8 cellular contexts compared by ENCODE assay signal in the genomic region with DNA sequence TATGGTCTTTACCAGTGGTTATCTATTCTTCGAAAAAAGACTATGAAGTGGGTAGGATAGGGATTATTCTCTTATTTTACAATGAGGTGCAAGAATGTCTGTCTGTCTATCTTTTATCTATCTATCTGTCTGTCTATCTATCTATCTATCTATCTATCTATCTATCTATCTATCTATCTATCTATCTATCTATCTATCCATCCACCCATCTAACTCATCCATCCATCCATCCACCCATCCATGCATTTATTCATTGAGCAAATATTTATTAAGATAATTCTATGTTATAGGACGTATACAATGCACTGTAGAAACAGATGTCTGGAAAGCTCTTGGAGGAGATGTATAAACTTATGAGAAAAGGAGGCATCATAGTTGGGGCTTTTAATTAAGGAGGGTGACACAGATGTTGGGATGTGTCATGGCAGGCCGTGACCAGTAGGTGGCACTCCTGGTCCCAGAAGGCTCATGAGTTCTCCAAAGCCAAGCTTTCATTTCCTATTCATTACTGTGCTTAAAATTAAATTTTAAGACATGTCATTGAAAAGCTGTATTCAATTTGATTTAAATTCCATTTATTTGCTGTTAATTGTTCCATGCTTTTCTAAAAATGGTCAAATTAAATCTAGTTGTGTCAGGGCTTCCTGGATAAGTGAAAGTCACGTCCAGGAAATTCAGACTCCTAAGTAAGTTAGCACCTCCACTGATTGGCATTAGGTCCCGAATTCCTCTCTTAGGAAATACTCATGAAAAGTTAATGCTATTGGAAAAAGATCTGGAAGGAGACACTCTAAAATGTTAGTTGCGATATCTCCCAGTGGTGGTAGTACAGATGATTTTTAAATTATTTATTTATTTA. TPM values are rescaled to one million over a fixed set of nuclear protein-coding genes. Genes with fewer than 3 reads are reported as not detected.
DNase-seq lines count a peak whose midpoint lies in the region; ATAC-seq and TF ChIP-seq lines count a peak whose summit lies in the region.

No MANE protein-coding gene starts in this region.

- TF ChIP-seq CTCF in AG09309 (IDR thresholded peaks at IDR 0.05; ENCODE audit: control insufficient read depth, insufficient read depth, low read depth, low read length, missing control alignments), result peak; percentile 92

- H3K4me3 ChIP-seq in AG09309 (ENCODE audit: control insufficient read depth, low read depth, low read length), result no peak overlapping the region

- H3K27ac Mint-ChIP-seq in activated naive CD8-positive, alpha-beta T cell, result no peak overlapping the region

- no peak for DNase-seq in AG09309 (ENCODE audit: low read depth)
- peak; percentile 87 for DNase-seq in HT-29 (ENCODE audit: low spot score)
- peak; percentile 70 for DNase-seq in SK-MEL-5 (ENCODE audit: low read depth, low spot score)
- peak; percentile 26 to 92 (median 82) for DNase-seq in head of caudate nucleus
- DNase-seq in putamen (ENCODE audit: low spot score), result peak; percentile 58

- ATAC-seq in GM18511 (IDR thresholded peaks at IDR 0.05; ENCODE audit: unreplicated experiment), result peak; percentile 78
- no peak for ATAC-seq in HG02973 (IDR thresholded peaks at IDR 0.05; ENCODE audit: unreplicated experiment)

- peaks cover 3% of the 10 kb centered on the region for H3K36me3 Mint-ChIP-seq in activated naive CD8-positive, alpha-beta T cell

- H3K4me3 Mint-ChIP-seq in activated naive CD8-positive, alpha-beta T cell, result peak overlapping the region; percentile 8

- in situ Hi-C loops in SK-MEL-5 (cut with HindIII; ENCODE audit: low pct_unique_long_range_greater_than_20kb, low sequenced_read_pairs), result no loop called here

- peaks cover 2% of the 10 kb centered on the region for H3K27me3 Mint-ChIP-seq in activated naive CD8-positive, alpha-beta T cell

- H3K9me3 Mint-ChIP-seq in activated naive CD8-positive, alpha-beta T cell (ENCODE audit: low read depth), result peaks cover 4% of the 10 kb centered on the region

- no peaks in the 10 kb centered on the region for H3K4me1 Mint-ChIP-seq in activated naive CD8-positive, alpha-beta T cell (ENCODE audit: low read depth)

- intact Hi-C loops in head of caudate nucleus (cut with DNase I), result loop anchor here (10.0 kb wide), 1 partner anchor 295 kb away; no protein-coding TSS in a partner anchor

RNA-seq across cellular contexts. Expression of a gene that starts 19.0 kb away (rescaled TPM):
- total RNA-seq in HT-29 (2014; rRNA removed; shearing (Covaris generic)), result 5.3 and 5.9 TPM in 2 replicates
- 1.6 and 2.1 TPM in 2 replicates for total RNA-seq in SK-MEL-5 (2014; rRNA removed; shearing (Covaris generic))
- 3.3 and 4.6 TPM in 2 replicates for polyA plus RNA-seq in SK-MEL-5 (2015; cell fraction: cytosol; rRNA removed)
- 8.8 and 9.0 TPM in 2 replicates for polyA plus RNA-seq in SK-MEL-5 (2015; cell fraction: nucleus; rRNA removed)

RNA-seq across cellular contexts. Expression of a gene that starts 57.9 kb away (rescaled TPM):
- not detected in 2 replicates for total RNA-seq in HT-29 (2014; rRNA removed; shearing (Covaris generic))
- not detected in 2 replicates for total RNA-seq in SK-MEL-5 (2014; rRNA removed; shearing (Covaris generic))
- not detected in 2 replicates for polyA plus RNA-seq in SK-MEL-5 (2015; cell fraction: cytosol; rRNA removed)
- not detected in 2 replicates for polyA plus RNA-seq in SK-MEL-5 (2015; cell fraction: nucleus; rRNA removed)
